ENCODE assay signal across 8 cellular contexts in the genomic region with DNA sequence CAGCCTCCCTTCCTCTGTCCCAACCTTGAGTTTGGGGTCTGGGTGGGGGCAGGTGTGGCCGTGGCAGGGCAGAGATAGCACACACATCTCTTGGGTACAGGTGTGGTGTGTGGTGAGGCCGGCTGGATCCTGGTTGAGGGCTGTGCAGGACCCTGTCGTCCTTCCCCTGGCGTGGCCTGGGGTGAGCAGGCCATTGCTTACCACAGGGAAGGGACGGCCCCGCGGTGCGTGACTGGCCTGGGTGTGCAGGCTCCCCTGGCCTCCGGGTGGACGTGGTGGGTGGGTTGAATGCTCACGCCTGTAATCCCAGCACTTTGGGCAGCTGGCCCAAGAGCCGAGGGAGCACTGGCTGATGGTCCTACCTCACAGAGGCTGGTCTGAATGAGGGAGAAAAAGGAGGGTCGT. TPM values are rescaled to one million over a fixed set of nuclear protein-coding genes. Genes with fewer than 3 reads are reported as not detected.
DNase-seq lines count a peak whose midpoint lies in the region; ATAC-seq and TF ChIP-seq lines count a peak whose summit lies in the region.

No MANE protein-coding gene starts in this region.

- no peaks in the 10 kb centered on the region for H3K9me3 Mint-ChIP-seq in T-helper 1 cell treated with Interleukin-12 subunit alpha and Interleukin-12 subunit beta and Interleukin-4 antibody, amounts not matched to agents 30 μg/mL and 1 μg/mL, for 36 hours

- WGBS in liver: 34% methylated on average over 13 of the region's 13 CpGs
- WGBS in thymus: 77% methylated on average over 13 of the region's 13 CpGs

- peak overlapping the region; percentile 82 to 87 for H3K27ac ChIP-seq in liver (ENCODE audit: low read depth in 1 of 2, low read length in 2 of 2)
- no peak overlapping the region for H3K27ac ChIP-seq in thymus (ENCODE audit: low read depth)

- DNase-seq in T-helper 1 cell (no peak), astrocyte of the hippocampus (ENCODE audit: low read depth, low spot score) (peak; percentile 32), NCI-H2029 treated with DMSO at 0.1 percent for 48 hours (lab: John Stamatoyannopoulos, UW) (no peak)
- no peak for DNase-seq in activated CD4-positive, CD25-positive, alpha-beta regulatory T cell (lab: John Stamatoyannopoulos, UW)

- H3K36me3 ChIP-seq in liver (ENCODE audit: control insufficient read depth in 4 of 4, insufficient read depth in 3 of 4, low read depth in 1 of 4, low read length in 3 of 4) (no peaks in the 10 kb centered on the region), thymus (ENCODE audit: control insufficient read depth, insufficient read depth) (no peaks in the 10 kb centered on the region)

- H3K4me1 Mint-ChIP-seq in T-helper 1 cell treated with Interleukin-12 subunit alpha and Interleukin-12 subunit beta and Interleukin-4 antibody, amounts not matched to agents 30 μg/mL and 1 μg/mL, for 36 hours (ENCODE audit: low read depth): peaks cover 19% of the 10 kb centered on the region

- no peak for TF ChIP-seq RAD21 in liver (IDR thresholded peaks at IDR 0.05)

- no peaks in the 10 kb centered on the region for H3K9me3 ChIP-seq in liver (ENCODE audit: control insufficient read depth in 4 of 4, low read length in 3 of 4)
- H3K9me3 ChIP-seq in thymus (ENCODE audit: control insufficient read depth): peaks cover 1% of the 10 kb centered on the region

- H3K27me3 ChIP-seq in liver (ENCODE audit: control insufficient read depth in 4 of 4, insufficient read depth in 4 of 4, low read length in 3 of 4) (no peaks in the 10 kb centered on the region), thymus (ENCODE audit: control insufficient read depth, insufficient read depth) (no peaks in the 10 kb centered on the region)

- no peak for ATAC-seq in GM18909 (IDR thresholded peaks at IDR 0.05; ENCODE audit: poor library complexity, unreplicated experiment)

- H3K4me3 ChIP-seq in liver (ENCODE audit: low read depth in 1 of 3, low read length in 3 of 3) (peak overlapping the region; percentile 5 to 84 (median 80)), thymus (ENCODE audit: low read length) (peak overlapping the region; percentile 71)

- H3K4me1 ChIP-seq in liver (ENCODE audit: control insufficient read depth in 4 of 4, insufficient read depth in 4 of 4, low read length in 3 of 4): peaks cover 10 to 38% (median 34%) of the 10 kb centered on the region in 4 donors
- peaks cover 11% of the 10 kb centered on the region for H3K4me1 ChIP-seq in thymus (ENCODE audit: control insufficient read depth, insufficient read depth, low read length)

- H3K27ac Mint-ChIP-seq in T-helper 1 cell treated with Interleukin-12 subunit alpha and Interleukin-12 subunit beta and Interleukin-4 antibody, amounts not matched to agents 30 μg/mL and 1 μg/mL, for 36 hours: peak overlapping the region; percentile 6

- H3K36me3 Mint-ChIP-seq in T-helper 1 cell treated with Interleukin-12 subunit alpha and Interleukin-12 subunit beta and Interleukin-4 antibody, amounts not matched to agents 30 μg/mL and 1 μg/mL, for 36 hours (ENCODE audit: low read depth): no peaks in the 10 kb centered on the region

- peak overlapping the region; percentile 84 for H3K4me3 Mint-ChIP-seq in T-helper 1 cell treated with Interleukin-12 subunit alpha and Interleukin-12 subunit beta and Interleukin-4 antibody, amounts not matched to agents 30 μg/mL and 1 μg/mL, for 36 hours

- H3K9ac ChIP-seq in liver (ENCODE audit: low read depth in 1 of 2, low read length in 2 of 2): peak overlapping the region in 1 of 2 donors; percentile 84

- TF ChIP-seq CTCF in liver (IDR thresholded peaks at IDR 0.05; ENCODE audit: low read depth, low read length, missing input control): no peak

- H3K27me3 Mint-ChIP-seq in T-helper 1 cell treated with Interleukin-12 subunit alpha and Interleukin-12 subunit beta and Interleukin-4 antibody, amounts not matched to agents 30 μg/mL and 1 μg/mL, for 36 hours (ENCODE audit: low read depth): peaks cover 6% of the 10 kb centered on the region

TF ChIP-seq in liver, 16 proteins besides CTCF, POLR2A, EP300 and RAD21:
- no peak for TF ChIP-seq HNF4G (IDR thresholded peaks at IDR 0.05)
- TF ChIP-seq, protein P1, sequence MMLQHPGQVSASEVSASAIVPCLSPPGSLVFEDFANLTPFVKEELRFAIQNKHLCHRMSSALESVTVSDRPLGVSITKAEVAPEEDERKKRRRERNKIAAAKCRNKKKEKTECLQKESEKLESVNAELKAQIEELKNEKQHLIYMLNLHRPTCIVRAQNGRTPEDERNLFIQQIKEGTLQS (IDR thresholded peaks at IDR 0.05): no peak
- TF ChIP-seq NR2F2 (IDR thresholded peaks at IDR 0.05): no peak
- TF ChIP-seq RXRA (IDR thresholded peaks at IDR 0.05): no peak
- TF ChIP-seq, protein P2, sequence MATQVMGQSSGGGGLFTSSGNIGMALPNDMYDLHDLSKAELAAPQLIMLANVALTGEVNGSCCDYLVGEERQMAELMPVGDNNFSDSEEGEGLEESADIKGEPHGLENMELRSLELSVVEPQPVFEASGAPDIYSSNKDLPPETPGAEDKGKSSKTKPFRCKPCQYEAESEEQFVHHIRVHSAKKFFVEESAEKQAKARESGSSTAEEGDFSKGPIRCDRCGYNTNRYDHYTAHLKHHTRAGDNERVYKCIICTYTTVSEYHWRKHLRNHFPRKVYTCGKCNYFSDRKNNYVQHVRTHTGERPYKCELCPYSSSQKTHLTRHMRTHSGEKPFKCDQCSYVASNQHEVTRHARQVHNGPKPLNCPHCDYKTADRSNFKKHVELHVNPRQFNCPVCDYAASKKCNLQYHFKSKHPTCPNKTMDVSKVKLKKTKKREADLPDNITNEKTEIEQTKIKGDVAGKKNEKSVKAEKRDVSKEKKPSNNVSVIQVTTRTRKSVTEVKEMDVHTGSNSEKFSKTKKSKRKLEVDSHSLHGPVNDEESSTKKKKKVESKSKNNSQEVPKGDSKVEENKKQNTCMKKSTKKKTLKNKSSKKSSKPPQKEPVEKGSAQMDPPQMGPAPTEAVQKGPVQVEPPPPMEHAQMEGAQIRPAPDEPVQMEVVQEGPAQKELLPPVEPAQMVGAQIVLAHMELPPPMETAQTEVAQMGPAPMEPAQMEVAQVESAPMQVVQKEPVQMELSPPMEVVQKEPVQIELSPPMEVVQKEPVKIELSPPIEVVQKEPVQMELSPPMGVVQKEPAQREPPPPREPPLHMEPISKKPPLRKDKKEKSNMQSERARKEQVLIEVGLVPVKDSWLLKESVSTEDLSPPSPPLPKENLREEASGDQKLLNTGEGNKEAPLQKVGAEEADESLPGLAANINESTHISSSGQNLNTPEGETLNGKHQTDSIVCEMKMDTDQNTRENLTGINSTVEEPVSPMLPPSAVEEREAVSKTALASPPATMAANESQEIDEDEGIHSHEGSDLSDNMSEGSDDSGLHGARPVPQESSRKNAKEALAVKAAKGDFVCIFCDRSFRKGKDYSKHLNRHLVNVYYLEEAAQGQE (IDR thresholded peaks at IDR 0.05): no peak
- TF ChIP-seq HNF4A (conservative IDR thresholded peaks at IDR 0.05): no peak
- TF ChIP-seq, protein P3, sequence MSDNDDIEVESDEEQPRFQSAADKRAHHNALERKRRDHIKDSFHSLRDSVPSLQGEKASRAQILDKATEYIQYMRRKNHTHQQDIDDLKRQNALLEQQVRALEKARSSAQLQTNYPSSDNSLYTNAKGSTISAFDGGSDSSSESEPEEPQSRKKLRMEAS (IDR thresholded peaks at IDR 0.05): no peak
- no peak for TF ChIP-seq TAF1 (conservative IDR thresholded peaks at IDR 0.05)
- TF ChIP-seq SP1 (IDR thresholded peaks at IDR 0.05): no peak
- TF ChIP-seq JUND (IDR thresholded peaks at IDR 0.05): no peak
- TF ChIP-seq FOXA1 (IDR thresholded peaks at IDR 0.05): no peak

RNA-seq across cellular contexts. Expression of a gene that starts 1.2 kb away (rescaled TPM):
- total RNA-seq in liver: 10 to 100 TPM in 1 of 2 donors, 1 to 10 TPM in 1; 9.8 to 31.6 TPM
- polyA plus RNA-seq in liver (10 to 100 TPM; 19.9 to 26.9 TPM), thymus (109 TPM)

RNA-seq across cellular contexts. Expression of a gene that starts 12.1 kb away (rescaled TPM):
- total RNA-seq in liver: 10 to 100 TPM; 37.5 to 48.2 TPM
- polyA plus RNA-seq in liver (10 to 100 TPM; 16.1 to 17.1 TPM), thymus (56.9 TPM)

RNA-seq across cellular contexts. Expression of a gene that starts 16.4 kb away (rescaled TPM):
- 1 to 10 TPM; 7.0 to 7.1 TPM for total RNA-seq in liver
- 1 to 10 TPM; 2.4 to 7.0 TPM for polyA plus RNA-seq in liver
- 20.7 TPM for polyA plus RNA-seq in thymus

RNA-seq across cellular contexts. Expression of a gene that starts 28.0 kb away (rescaled TPM):
- total RNA-seq in liver: 10 to 100 TPM in 1 of 2 donors, 1 to 10 TPM in 1; 9.4 to 18.9 TPM
- polyA plus RNA-seq in liver (10 to 100 TPM in 1 of 2 donors, 1 to 10 TPM in 1; 7.9 to 15.1 TPM), thymus (93.1 TPM)

RNA-seq across cellular contexts. Expression of a gene that starts 55.1 kb away (rescaled TPM):
- 10 to 100 TPM; 31.7 to 34.4 TPM for total RNA-seq in liver
- polyA plus RNA-seq in liver (100 to 1,000 TPM in 1 of 2 donors, 10 to 100 TPM in 1; 64.3 to 120 TPM), thymus (84.3 TPM)
